In the genomic region with DNA sequence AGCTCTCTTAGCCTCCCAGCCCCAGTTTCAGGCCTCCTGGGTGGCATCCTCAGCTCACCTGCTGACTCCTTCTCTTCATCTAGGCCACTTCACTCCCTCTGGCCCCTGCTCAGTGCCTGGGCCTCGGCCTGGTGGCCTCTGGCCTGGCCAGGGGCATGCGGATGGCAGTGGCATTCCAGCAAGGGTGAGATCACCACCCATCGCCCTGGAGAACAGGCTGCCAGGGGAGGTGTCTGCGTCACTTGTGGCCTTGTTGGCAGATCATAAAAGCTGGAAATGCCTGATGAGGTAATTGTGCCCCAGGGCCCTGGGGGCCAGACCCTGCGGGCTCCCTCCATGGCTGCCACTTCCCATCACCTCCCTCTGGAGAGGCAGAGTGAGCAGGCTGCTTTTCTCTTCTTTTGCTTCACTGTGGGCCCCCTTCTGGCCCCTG, we compare ENCODE assay signal across 12 cellular contexts.
DNase-seq lines count a peak whose midpoint lies in the region; ATAC-seq, FAIRE-seq and TF ChIP-seq lines count a peak whose summit lies in the region.
"Had no signal": no experiment of that assay in that cellular context is flagged by ENCODE, and none has a peak within 500 bp of the region (broad histone marks: within the 10 kb centered on the region; RNA-seq: fewer than 3 reads in every experiment).

No MANE protein-coding gene starts in this region.

- peak; percentile 85 for ATAC-seq in left lung

- peaks cover 20% of the 10 kb centered on the region for H3K4me1 ChIP-seq in ACC112 (ENCODE audit: control insufficient read depth, insufficient read depth, low read length, unreplicated experiment)
- peaks cover 0 to 5% of the 10 kb centered on the region in 2 donors for H3K4me1 ChIP-seq in left lung

- H3K27ac ChIP-seq in ACC112 (ENCODE audit: low read depth, low read length) (peak overlapping the region; percentile 66; the same call in 1 of the 2 replicates), left lung (peak overlapping the region in 1 of 2 donors; percentile 13)
- H3K27ac ChIP-seq: neutrophil had no signal

- H3K4me1 Mint-ChIP-seq in brain: peaks cover 13% of the 10 kb centered on the region

- peak overlapping the region in 3 of 5 experiments; percentile 50 to 62 (median 55) for H3K27ac Mint-ChIP-seq in brain
- H3K27ac Mint-ChIP-seq: activated B cell treated with CpG ODN at 0.5 μM for 24 hours had no signal

- H3K4me3 Mint-ChIP-seq in brain: no peak overlapping the region
- H3K4me3 Mint-ChIP-seq: activated B cell treated with CpG ODN at 0.5 μM for 24 hours had no signal

- H3K4me3 ChIP-seq in ACC112 (ENCODE audit: low read depth, low read length): no peak overlapping the region
- H3K4me3 ChIP-seq in left lung: no peak overlapping the region
- H3K4me3 ChIP-seq: coronary artery had no signal

- peak; percentile 39 for DNase-seq in HS-5 (ENCODE audit: low read depth)
- DNase-seq in left lung: peak; percentile 66 to 82
- no peak for DNase-seq in stimulated activated CD4-positive, alpha-beta T cell treated with anti-CD3 and anti-CD28 coated beads, Interleukin-2, amount 100 ng/mL, for 24 hours
- DNase-seq in C1 segment of cervical spinal cord (lab: John Stamatoyannopoulos, UW): no peak
- no peak for DNase-seq in NCI-H748 treated with DMSO at 0.1 percent for 48 hours (lab: John Stamatoyannopoulos, UW)
- DNase-seq in frontal cortex (ENCODE audit: low spot score in 2 of 2): no peak
- DNase-seq: activated B cell treated with CpG ODN at 0.5 μM for 24 hours, DMS79 had no signal

- H3K9me3 Mint-ChIP-seq in brain: peaks cover 0 to 3% (median 0%) of the 10 kb centered on the region in 5 experiments
- H3K9me3 Mint-ChIP-seq: activated B cell treated with CpG ODN at 0.5 μM for 24 hours had no signal

- H3K79me2 ChIP-seq in ACC112 (ENCODE audit: control insufficient read depth, insufficient read depth, low read length, unreplicated experiment): no peaks in the 10 kb centered on the region

- intact Hi-C loops in left lung (cut with DNase I): no loop called here

- H3K27me3 ChIP-seq in ACC112 (ENCODE audit: insufficient read depth, low read length) (no peaks in the 10 kb centered on the region), left lung (peaks cover 0 to 5% of the 10 kb centered on the region in 2 donors)

- peaks cover 2% of the 10 kb centered on the region for H3K27me3 Mint-ChIP-seq in brain

- no peaks in the 10 kb centered on the region for H3K9me3 ChIP-seq in left lung
- H3K9me3 ChIP-seq: neutrophil had no signal

- no peaks in the 10 kb centered on the region for H3K36me3 Mint-ChIP-seq in brain

- H2AFZ ChIP-seq in ACC112 (ENCODE audit: low read length, unreplicated experiment): no peak overlapping the region

- FAIRE-seq in frontal cortex (lab: Jason Lieb, UNC): no peak

- no peaks in the 10 kb centered on the region for H3K36me3 ChIP-seq in ACC112 (ENCODE audit: insufficient read depth, low read length)
- H3K36me3 ChIP-seq in left lung: no peaks in the 10 kb centered on the region
- H3K36me3 ChIP-seq: neutrophil had no signal

- TF ChIP-seq CTCF in brain (conservative IDR thresholded peaks at IDR 0.05): no peak
- TF ChIP-seq CTCF in left lung (IDR thresholded peaks at IDR 0.05): no peak

Comparison
In these comparisons a context has a peak if more than half of its experiments do, and no peak if none do; other contexts are left out.
1. DNase-seq: peak in HS-5 (single experiment) and left lung (2 of 2); none in stimulated activated CD4-positive, alpha-beta T cell treated with anti-CD3 and anti-CD28 coated beads, Interleukin-2, amount 100 ng/mL, for 24 hours (0 of 2), C1 segment of cervical spinal cord (0 of 14), NCI-H748 treated with DMSO at 0.1 percent for 48 hours (single experiment) and frontal cortex (0 of 2).